1 cellular context compared by ENCODE assay signal in genomic region chr4:158250321-158250720, GRCh38.
TF ChIP-seq lines count a peak whose summit lies in the region.

No MANE protein-coding gene starts in this region.

TF ChIP-seq in H1, 55 proteins besides CTCF, POLR2A, EP300 and RAD21:
- no peak for TF ChIP-seq POU5F1 (IDR thresholded peaks at IDR 0.05; ENCODE audit: low read depth, low read length)
- no peak for TF ChIP-seq CHD2 (IDR thresholded peaks at IDR 0.05; ENCODE audit: low read length)
- no peak for TF ChIP-seq GABPA (IDR thresholded peaks at IDR 0.05; ENCODE audit: borderline replicate concordance, insufficient read depth, low read length)
- TF ChIP-seq JUN (IDR thresholded peaks at IDR 0.05; ENCODE audit: low read depth, low read length) = no peak
- TF ChIP-seq FOSL1 (IDR thresholded peaks at IDR 0.05; ENCODE audit: insufficient read depth, low read depth, low read length) = no peak
- TF ChIP-seq RFX5 (IDR thresholded peaks at IDR 0.05; ENCODE audit: borderline replicate concordance, low read depth, low read length) = no peak
- TF ChIP-seq POLR2AphosphoS5 (IDR thresholded peaks at IDR 0.05; ENCODE audit: low read depth, low read length) = no peak
- no peak for TF ChIP-seq TBP (IDR thresholded peaks at IDR 0.05; ENCODE audit: low read depth, low read length)
- TF ChIP-seq EGR1 (IDR thresholded peaks at IDR 0.05; ENCODE audit: borderline replicate concordance, low read depth, low read length) = no peak
- no peak for TF ChIP-seq HDAC2 (IDR thresholded peaks at IDR 0.05; ENCODE audit: borderline replicate concordance in 1 of 2, low read depth in 2 of 2, low read length in 2 of 2)
- TF ChIP-seq SP2 (IDR thresholded peaks at IDR 0.05; ENCODE audit: low read length) = no peak
- no peak for TF ChIP-seq CEBPB (IDR thresholded peaks at IDR 0.05; ENCODE audit: low read depth, low read length)
- no peak for TF ChIP-seq BCL11A (IDR thresholded peaks at IDR 0.05; ENCODE audit: low read depth in 2 of 2, low read length in 2 of 2)
- TF ChIP-seq GTF2F1 (IDR thresholded peaks at IDR 0.05; ENCODE audit: borderline replicate concordance, low read depth, low read length) = no peak
- TF ChIP-seq CREB1 (IDR thresholded peaks at IDR 0.05) = no peak
- TF ChIP-seq HDAC6 (IDR thresholded peaks at IDR 0.05; ENCODE audit: low read depth, low read length) = no peak
